ENCODE assay signal across 23 cellular contexts in the genomic region with DNA sequence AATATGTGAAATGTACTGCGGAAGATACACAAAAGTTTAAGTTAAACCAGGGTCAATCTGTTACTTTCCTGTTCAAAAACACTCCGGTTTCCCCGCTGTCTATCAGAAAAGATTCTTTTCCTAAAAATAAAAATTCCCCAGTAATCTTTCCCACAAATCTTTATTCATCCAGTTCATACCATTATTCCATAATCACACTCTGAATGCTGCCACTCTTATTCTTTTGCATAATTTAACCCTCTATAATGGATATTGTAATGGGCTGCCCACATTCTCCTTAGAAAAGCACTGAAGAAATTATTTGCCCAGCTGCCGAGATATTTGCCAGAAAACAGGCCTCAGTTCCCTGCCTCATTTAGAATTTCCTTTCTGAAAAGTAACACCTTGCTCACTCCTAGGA.
"Had no signal": no experiment of that assay in that cellular context is flagged by ENCODE, and none has a peak within 500 bp of the region (broad histone marks: within the 10 kb centered on the region; RNA-seq: fewer than 3 reads in every experiment).

No MANE protein-coding gene starts in this region.

- H3K9me3 Mint-ChIP-seq: dendritic cell treated with granulocyte-macrophage colony-stimulating factor and Interleukin-4, amounts not matched to agents 40 ng/mL and 50 ng/mL, for 4 days; endodermal cell had no signal

- DNase-seq: effector CD8-positive, alpha-beta T cell; endodermal cell; foreskin fibroblast; gastrocnemius medialis; head of caudate nucleus; kidney; natural killer cell; right lobe of liver; stimulated activated CD4-positive, alpha-beta T cell treated with anti-CD3 and anti-CD28 coated beads, Interleukin-2, amount 100 ng/mL, for 24 hours; stimulated activated CD4-positive, alpha-beta T cell treated with anti-CD3 and anti-CD28 coated beads, Interleukin-4, amount 100 ng/mL, for 24 hours; stimulated activated naive CD4-positive, alpha-beta T cell treated with Interleukin-2 at 50 U/mL for 16 hours; stomach; thyroid gland; trophoblast cell had no signal

- H3K9me3 ChIP-seq: gastrocnemius medialis, neutrophil, right lobe of liver, stomach, thyroid gland, vagina had no signal

- H3K4me3 ChIP-seq: gastrocnemius medialis, lung, right lobe of liver, stomach, thyroid gland, vagina had no signal

- H3K27ac Mint-ChIP-seq: dendritic cell treated with granulocyte-macrophage colony-stimulating factor and Interleukin-4, amounts not matched to agents 40 ng/mL and 50 ng/mL, for 4 days; endodermal cell; memory B cell; natural killer cell; progenitor cell of endocrine pancreas; stimulated activated effector memory CD8-positive, alpha-beta T cell treated with anti-CD3 and anti-CD28 coated beads, Interleukin-12 subunit alpha, Interleukin-12 subunit beta, amount 100 ng/mL, for 72 hours had no signal

- H3K9ac ChIP-seq: parathyroid adenoma had no signal

- H3K36me3 Mint-ChIP-seq: memory B cell; natural killer cell; stimulated activated effector memory CD8-positive, alpha-beta T cell treated with anti-CD3 and anti-CD28 coated beads, Interleukin-12 subunit alpha, Interleukin-12 subunit beta, amount 100 ng/mL, for 72 hours had no signal

- H3K36me3 ChIP-seq: gastrocnemius medialis, neutrophil, right lobe of liver, thyroid gland, vagina had no signal

- H3K27me3 Mint-ChIP-seq: dendritic cell treated with granulocyte-macrophage colony-stimulating factor and Interleukin-4, amounts not matched to agents 40 ng/mL and 50 ng/mL, for 4 days; memory B cell; progenitor cell of endocrine pancreas had no signal

- H3K4me1 Mint-ChIP-seq: memory B cell; natural killer cell; stimulated activated effector memory CD8-positive, alpha-beta T cell treated with anti-CD3 and anti-CD28 coated beads, Interleukin-12 subunit alpha, Interleukin-12 subunit beta, amount 100 ng/mL, for 72 hours had no signal

- H3K27ac ChIP-seq: epithelial cell of prostate, gastrocnemius medialis, neutrophil, right lobe of liver, stomach, thyroid gland, vagina had no signal

- H3K4me3 Mint-ChIP-seq: dendritic cell treated with granulocyte-macrophage colony-stimulating factor and Interleukin-4, amounts not matched to agents 40 ng/mL and 50 ng/mL, for 4 days; endodermal cell; memory B cell; natural killer cell; stimulated activated effector memory CD8-positive, alpha-beta T cell treated with anti-CD3 and anti-CD28 coated beads, Interleukin-12 subunit alpha, Interleukin-12 subunit beta, amount 100 ng/mL, for 72 hours had no signal
